Comparison of ENCODE assay signal across 1 cellular context in the genomic region with DNA sequence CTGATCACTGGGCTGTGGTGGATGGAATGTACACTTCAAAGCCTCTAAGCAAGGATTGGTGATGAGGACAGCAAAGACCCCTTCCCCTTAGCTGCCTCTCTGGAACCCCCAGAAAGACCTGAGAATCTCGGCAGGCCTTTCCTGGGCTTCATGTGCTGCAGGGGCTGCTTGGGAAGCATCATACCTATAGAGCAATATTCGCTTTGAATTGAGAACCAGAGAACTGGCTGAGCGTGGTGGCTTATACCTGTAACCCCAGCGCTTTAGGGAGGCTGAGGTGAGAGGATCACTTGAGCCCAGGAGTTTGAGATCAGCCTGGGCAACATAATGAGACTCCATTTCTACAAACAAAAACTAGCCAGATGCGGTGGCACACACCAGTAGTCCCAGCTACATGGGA.
TF ChIP-seq lines count a peak whose summit lies in the region.

No MANE protein-coding gene starts in this region.

TF ChIP-seq in GM23338, 12 proteins besides CTCF, POLR2A, EP300 and RAD21 (continued from another document):
- TF ChIP-seq ZNF462 (CRISPR knock-in tag; IDR thresholded peaks at IDR 0.05) = no peak
- TF ChIP-seq, protein P1, sequence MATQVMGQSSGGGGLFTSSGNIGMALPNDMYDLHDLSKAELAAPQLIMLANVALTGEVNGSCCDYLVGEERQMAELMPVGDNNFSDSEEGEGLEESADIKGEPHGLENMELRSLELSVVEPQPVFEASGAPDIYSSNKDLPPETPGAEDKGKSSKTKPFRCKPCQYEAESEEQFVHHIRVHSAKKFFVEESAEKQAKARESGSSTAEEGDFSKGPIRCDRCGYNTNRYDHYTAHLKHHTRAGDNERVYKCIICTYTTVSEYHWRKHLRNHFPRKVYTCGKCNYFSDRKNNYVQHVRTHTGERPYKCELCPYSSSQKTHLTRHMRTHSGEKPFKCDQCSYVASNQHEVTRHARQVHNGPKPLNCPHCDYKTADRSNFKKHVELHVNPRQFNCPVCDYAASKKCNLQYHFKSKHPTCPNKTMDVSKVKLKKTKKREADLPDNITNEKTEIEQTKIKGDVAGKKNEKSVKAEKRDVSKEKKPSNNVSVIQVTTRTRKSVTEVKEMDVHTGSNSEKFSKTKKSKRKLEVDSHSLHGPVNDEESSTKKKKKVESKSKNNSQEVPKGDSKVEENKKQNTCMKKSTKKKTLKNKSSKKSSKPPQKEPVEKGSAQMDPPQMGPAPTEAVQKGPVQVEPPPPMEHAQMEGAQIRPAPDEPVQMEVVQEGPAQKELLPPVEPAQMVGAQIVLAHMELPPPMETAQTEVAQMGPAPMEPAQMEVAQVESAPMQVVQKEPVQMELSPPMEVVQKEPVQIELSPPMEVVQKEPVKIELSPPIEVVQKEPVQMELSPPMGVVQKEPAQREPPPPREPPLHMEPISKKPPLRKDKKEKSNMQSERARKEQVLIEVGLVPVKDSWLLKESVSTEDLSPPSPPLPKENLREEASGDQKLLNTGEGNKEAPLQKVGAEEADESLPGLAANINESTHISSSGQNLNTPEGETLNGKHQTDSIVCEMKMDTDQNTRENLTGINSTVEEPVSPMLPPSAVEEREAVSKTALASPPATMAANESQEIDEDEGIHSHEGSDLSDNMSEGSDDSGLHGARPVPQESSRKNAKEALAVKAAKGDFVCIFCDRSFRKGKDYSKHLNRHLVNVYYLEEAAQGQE (IDR thresholded peaks at IDR 0.05; ENCODE audit: unreplicated experiment) = no peak
